In the genomic region with DNA sequence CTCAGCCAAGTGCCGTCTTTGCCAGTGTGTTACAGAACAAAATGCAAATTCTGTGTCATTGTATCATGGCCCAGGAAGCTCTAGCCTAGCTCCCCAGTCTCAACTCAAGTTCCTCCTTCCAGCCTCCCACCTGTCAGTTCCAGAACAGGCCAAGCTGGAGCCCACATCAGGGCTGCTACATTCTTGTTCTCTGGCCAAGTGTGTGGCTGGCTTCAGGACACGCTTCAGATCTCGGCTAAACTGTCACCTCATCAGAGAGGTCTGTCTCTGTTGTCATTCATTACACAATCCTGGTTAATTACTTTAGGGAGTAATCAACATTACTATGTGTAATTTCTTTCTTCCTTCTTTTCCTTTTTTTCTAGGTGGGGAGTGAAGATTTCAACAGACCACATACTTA, we compare ENCODE assay signal across 10 cellular contexts.
"Had no signal": no experiment of that assay in that cellular context is flagged by ENCODE, and none has a peak within 500 bp of the region (broad histone marks: within the 10 kb centered on the region; RNA-seq: fewer than 3 reads in every experiment).

No MANE protein-coding gene starts in this region.

- H3K4me1 Mint-ChIP-seq: activated naive CD8-positive, alpha-beta T cell treated with anti-CD3 and anti-CD28 coated beads for 36 hours had no signal

- ATAC-seq: sciatic nerve had no signal

- H3K9me3 Mint-ChIP-seq: activated CD4-positive, alpha-beta memory T cell treated with anti-CD3 and anti-CD28 coated beads for 36 hours; activated naive CD8-positive, alpha-beta T cell treated with anti-CD3 and anti-CD28 coated beads for 36 hours had no signal

- DNase-seq: activated CD4-positive, alpha-beta memory T cell treated with anti-CD3 and anti-CD28 coated beads for 36 hours; activated gamma-delta T cell treated with Interleukin-2 at 50 U/mL for 16 hours; activated naive CD8-positive, alpha-beta T cell treated with anti-CD3 and anti-CD28 coated beads for 36 hours; activated T-cell treated with anti-CD3 and anti-CD28 coated beads, Interleukin-2, amount 50 U/mL, for 48 hours; dermis blood vessel endothelial cell; glutamatergic neuron; stimulated activated CD4-positive, alpha-beta T cell treated with anti-CD3 and anti-CD28 coated beads, Interleukin-2, amount 100 ng/mL, for 24 hours; stimulated activated naive CD4-positive, alpha-beta T cell treated with Interleukin-2 at 50 U/mL for 16 hours; T1000 had no signal

- H3K4me3 Mint-ChIP-seq: activated CD4-positive, alpha-beta memory T cell treated with anti-CD3 and anti-CD28 coated beads for 36 hours; activated naive CD8-positive, alpha-beta T cell treated with anti-CD3 and anti-CD28 coated beads for 36 hours had no signal

- H3K36me3 Mint-ChIP-seq: activated CD4-positive, alpha-beta memory T cell treated with anti-CD3 and anti-CD28 coated beads for 36 hours; activated naive CD8-positive, alpha-beta T cell treated with anti-CD3 and anti-CD28 coated beads for 36 hours had no signal

- H3K27me3 Mint-ChIP-seq: activated CD4-positive, alpha-beta memory T cell treated with anti-CD3 and anti-CD28 coated beads for 36 hours; activated naive CD8-positive, alpha-beta T cell treated with anti-CD3 and anti-CD28 coated beads for 36 hours had no signal

- H3K27ac Mint-ChIP-seq: activated CD4-positive, alpha-beta memory T cell treated with anti-CD3 and anti-CD28 coated beads for 36 hours; activated naive CD8-positive, alpha-beta T cell treated with anti-CD3 and anti-CD28 coated beads for 36 hours had no signal
